ENCODE assay signal across 8 cellular contexts in genomic region chr10:119206603-119207366, GRCh38. TPM values are rescaled to one million over a fixed set of nuclear protein-coding genes. Genes with fewer than 3 reads are reported as not detected.
DNase-seq lines count a peak whose midpoint lies in the region; ATAC-seq and TF ChIP-seq lines count a peak whose summit lies in the region.

No MANE protein-coding gene starts in this region.

- H4K20me1 ChIP-seq in SU-DHL-6 (ENCODE audit: low read depth, low read length), result no peaks in the 10 kb centered on the region

- peak; percentile 66 for TF ChIP-seq CTCF in SU-DHL-6 (IDR thresholded peaks at IDR 0.05; ENCODE audit: insufficient read depth, low read length, poor library complexity, severe bottlenecking)
- peak; percentile 91 for TF ChIP-seq CTCF in progenitor cell of endocrine pancreas (IDR thresholded peaks at IDR 0.05; ENCODE audit: unreplicated experiment)

- H3K9me3 Mint-ChIP-seq in progenitor cell of endocrine pancreas (ENCODE audit: low read depth), result no peaks in the 10 kb centered on the region

- peaks cover 45% of the 10 kb centered on the region for H3K4me1 Mint-ChIP-seq in progenitor cell of endocrine pancreas (ENCODE audit: low read depth)

- peak overlapping the region; percentile 73 for H3K9ac ChIP-seq in SU-DHL-6 (ENCODE audit: low read length)

- H3K9me3 ChIP-seq in SU-DHL-6 (ENCODE audit: insufficient read depth, low read length), result no peaks in the 10 kb centered on the region

- no peaks in the 10 kb centered on the region for H3K79me2 ChIP-seq in SU-DHL-6 (ENCODE audit: insufficient read depth, low read length)

- peak overlapping the region; percentile 73 for H3K4me3 Mint-ChIP-seq in progenitor cell of endocrine pancreas (ENCODE audit: low read depth)

- H2AFZ ChIP-seq in SU-DHL-6 (ENCODE audit: low read depth, low read length, severe bottlenecking), result peak overlapping the region; percentile 72

- H3K4me1 ChIP-seq in urinary bladder (ENCODE audit: insufficient read depth), result no peaks in the 10 kb centered on the region

- H3K36me3 ChIP-seq in SU-DHL-6 (ENCODE audit: low read length), result no peaks in the 10 kb centered on the region
- no peaks in the 10 kb centered on the region for H3K36me3 ChIP-seq in urinary bladder (ENCODE audit: insufficient read depth)

- H3K27ac ChIP-seq in SU-DHL-6 (ENCODE audit: low read depth, low read length) (peak overlapping the region; percentile 71), urinary bladder (ENCODE audit: low read depth) (peak overlapping the region; percentile 93)

- DNase-seq in DMS79 (lab: John Stamatoyannopoulos, UW) (peak; percentile 12), HT1080 (ENCODE audit: low read depth) (peak; percentile 66), amniotic epithelial cell (ENCODE audit: low read depth) (peak; percentile 66), left ventricle myocardium superior (peak; percentile 90), progenitor cell of endocrine pancreas (ENCODE audit: low spot score, unreplicated experiment) (peak; percentile 75)

- H3K9me2 ChIP-seq in SU-DHL-6 (replicated peaks; ENCODE audit: insufficient read depth, low read length), result no peaks in the 10 kb centered on the region

- H3K4me3 ChIP-seq in SU-DHL-6 (ENCODE audit: insufficient read depth, low read length, poor library complexity, severe bottlenecking) (peak overlapping the region; percentile 74), urinary bladder (ENCODE audit: low read depth, low read length) (peak overlapping the region; percentile 69)

- H3K27ac Mint-ChIP-seq in progenitor cell of endocrine pancreas, result peak overlapping the region; percentile 97

- no peaks in the 10 kb centered on the region for H3K27me3 Mint-ChIP-seq in progenitor cell of endocrine pancreas

- no peaks in the 10 kb centered on the region for H3K27me3 ChIP-seq in SU-DHL-6 (ENCODE audit: low read length)

- WGBS in urinary bladder, result under 1% methylated on average over 98 of the region's 98 CpGs

- peak; percentile 36 for ATAC-seq in GM21367 (IDR thresholded peaks at IDR 0.05; ENCODE audit: unreplicated experiment)
- ATAC-seq in left ventricle myocardium superior, result peak; percentile 67

- intact Hi-C loops in left ventricle myocardium superior (cut with micrococcal nuclease), result loop anchor here (10.0 kb wide), 1 partner anchor 208 kb away; no protein-coding TSS in a partner anchor

- no peaks in the 10 kb centered on the region for H3K36me3 Mint-ChIP-seq in progenitor cell of endocrine pancreas (ENCODE audit: insufficient read depth)

- 0 out of 2 replicates have a peak, but pooled peaks cover 3% of the 10 kb centered on the region for H3F3A ChIP-seq in SU-DHL-6 (ENCODE audit: insufficient read depth)

- peak overlapping the region; percentile 51 for H3K4me2 ChIP-seq in SU-DHL-6 (ENCODE audit: low read depth, low read length, poor library complexity, severe bottlenecking)

RNA-seq across cellular contexts. Expression of gene GRK5, which starts 0.6 kb away (rescaled TPM):
- 11.4 TPM in 2 replicates for total RNA-seq in HT1080 (2014; rRNA removed; shearing (Covaris generic))
- 10.7 and 11.9 TPM in 2 replicates for polyA plus RNA-seq in HT1080 (2015; cell fraction: cytosol; rRNA removed)
- polyA plus RNA-seq in HT1080 (2015; cell fraction: nucleus; rRNA removed), result 8.1 and 8.2 TPM in 2 replicates
- total RNA-seq in left ventricle myocardium superior, result 43.4 TPM
- total RNA-seq in progenitor cell of endocrine pancreas, result 21.6 and 23.0 TPM in 2 replicates
- 23.8 TPM for total RNA-seq in urinary bladder
- polyA plus RNA-seq in urinary bladder, result 27.0 TPM

RNA-seq across cellular contexts. Expression of gene PRDX3, which starts 28.2 kb away (rescaled TPM):
- 269 and 341 TPM in 2 replicates for total RNA-seq in HT1080 (2014; rRNA removed; shearing (Covaris generic))
- 304 and 316 TPM in 2 replicates for polyA plus RNA-seq in HT1080 (2015; cell fraction: cytosol; rRNA removed)
- 222 and 241 TPM in 2 replicates for polyA plus RNA-seq in HT1080 (2015; cell fraction: nucleus; rRNA removed)
- 288 TPM for total RNA-seq in left ventricle myocardium superior
- total RNA-seq in progenitor cell of endocrine pancreas, result 116 and 117 TPM in 2 replicates
- 162 TPM for total RNA-seq in urinary bladder
- polyA plus RNA-seq in urinary bladder, result 219 TPM

RNA-seq across cellular contexts. Expression of gene SFXN4, which starts 41.3 kb away (rescaled TPM):
- total RNA-seq in HT1080 (2014; rRNA removed; shearing (Covaris generic)), result 30.4 and 36.7 TPM in 2 replicates
- polyA plus RNA-seq in HT1080 (2015; cell fraction: cytosol; rRNA removed), result 25.7 and 29.7 TPM in 2 replicates
- polyA plus RNA-seq in HT1080 (2015; cell fraction: nucleus; rRNA removed), result 31.1 and 39.1 TPM in 2 replicates
- total RNA-seq in left ventricle myocardium superior, result 43.0 TPM
- 25.7 and 27.2 TPM in 2 replicates for total RNA-seq in progenitor cell of endocrine pancreas
- 16.1 TPM for total RNA-seq in urinary bladder
- polyA plus RNA-seq in urinary bladder, result 23.6 TPM

Comparison
In these comparisons a context has a peak if more than half of its experiments do, and no peak if none do; other contexts are left out.
1. Peak in every context shown above with its lines: DNase-seq, ATAC-seq, H3K4me3 ChIP-seq and H3K27ac ChIP-seq.
2. DNase-seq: peak in every context shown above with its lines; median percentile 90 in left ventricle myocardium superior; 75 in progenitor cell of endocrine pancreas; 66 in HT1080; 66 in amniotic epithelial cell; 12 in DMS79.